8 cellular contexts compared by ENCODE assay signal in the genomic region with DNA sequence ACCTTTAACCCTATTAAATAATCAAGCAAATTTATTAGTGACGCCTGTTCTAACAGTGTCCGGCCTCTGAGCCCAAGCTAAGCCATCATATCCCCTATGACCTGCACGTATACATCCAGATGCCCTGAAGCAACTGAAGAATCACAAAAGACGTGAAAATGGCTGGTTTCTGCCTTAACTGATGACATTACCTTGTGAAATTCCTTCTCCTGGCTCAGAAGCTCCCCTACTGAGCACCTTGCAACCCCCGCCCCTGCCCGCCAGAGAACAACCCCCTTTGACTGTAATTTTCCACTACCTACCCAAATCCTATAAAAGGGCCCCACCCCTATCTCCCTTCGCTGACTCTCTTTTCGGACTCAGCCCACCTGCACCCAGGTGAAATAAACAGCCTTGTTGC. TPM values are rescaled to one million over a fixed set of nuclear protein-coding genes. Genes with fewer than 3 reads are reported as not detected.
"Had no signal": no experiment of that assay in that cellular context is flagged by ENCODE, and none has a peak within 500 bp of the region (broad histone marks: within the 10 kb centered on the region; RNA-seq: fewer than 3 reads in every experiment).

No MANE protein-coding gene starts in this region.

RNA-seq across cellular contexts. Expression of gene ALOX15B, which starts 23.0 kb away (rescaled TPM):
- total RNA-seq: activated CD4-positive, alpha-beta T cell treated with anti-CD3 and anti-CD28 coated beads, Interleukin-2, amount 10 ng/mL, durations not matched to agents 24 days and 14 days; activated CD8-positive, alpha-beta memory T cell treated with anti-CD3 and anti-CD28 coated beads for 36 hours; Right ventricle myocardium superior had no signal

RNA-seq across cellular contexts. Expression of gene ALOX12B, which starts 25.7 kb away (rescaled TPM):
- total RNA-seq: aorta, Right ventricle myocardium superior had no signal

RNA-seq across cellular contexts. Expression of gene ALOXE3, which starts 56.5 kb away (rescaled TPM):
- total RNA-seq: activated CD4-positive, alpha-beta T cell treated with anti-CD3 and anti-CD28 coated beads, Interleukin-2, amount 10 ng/mL, durations not matched to agents 24 days and 14 days; activated T-cell treated with anti-CD3 and anti-CD28 coated beads, Interleukin-2, amount 50 U/mL, for 72 hours; aorta; cardiac muscle cell; Right ventricle myocardium superior had no signal
- polyA plus RNA-seq: aorta had no signal

RNA-seq across cellular contexts. Expression of gene GUCY2D, which starts 59.4 kb away (rescaled TPM):
- total RNA-seq: activated CD4-positive, alpha-beta T cell treated with anti-CD3 and anti-CD28 coated beads, Interleukin-2, amount 10 ng/mL, durations not matched to agents 24 days and 14 days; activated CD8-positive, alpha-beta memory T cell treated with anti-CD3 and anti-CD28 coated beads for 36 hours; activated CD8-positive, alpha-beta T cell treated with anti-CD3 and anti-CD28 coated beads for 36 hours; activated naive CD8-positive, alpha-beta T cell treated with anti-CD3 and anti-CD28 coated beads for 36 hours; aorta; Right ventricle myocardium superior had no signal
- polyA plus RNA-seq: aorta had no signal
